Comparison of ENCODE assay signal across 14 cellular contexts in genomic region chr10:676178-676577, GRCh38.
"Had no signal": no experiment of that assay in that cellular context is flagged by ENCODE, and none has a peak within 500 bp of the region (broad histone marks: within the 10 kb centered on the region; RNA-seq: fewer than 3 reads in every experiment).

No MANE protein-coding gene starts in this region.

- H3K4me3 ChIP-seq: dorsolateral prefrontal cortex, lung, neural progenitor cell, tibial artery, uterus had no signal

- H3K9me3 ChIP-seq: tibial artery, uterus had no signal

- H3K9me3 Mint-ChIP-seq: activated CD4-positive, alpha-beta memory T cell treated with anti-CD3 and anti-CD28 coated beads for 36 hours; activated T-cell treated with anti-CD3 and anti-CD28 coated beads, Interleukin-2, amount 50 U/mL, for 4 hours had no signal

- H3K27ac ChIP-seq: neural progenitor cell, tibial artery, uterus, VCaP had no signal

- DNase-seq: activated CD4-positive, alpha-beta memory T cell treated with anti-CD3 and anti-CD28 coated beads for 36 hours; activated CD4-positive, alpha-beta T cell treated with anti-CD3 and anti-CD28 coated beads for 1 hour; activated gamma-delta T cell treated with Interleukin-2 at 50 U/mL for 16 hours; activated T-cell treated with anti-CD3 and anti-CD28 coated beads, Interleukin-2, amount 50 U/mL, for 4 hours; dorsolateral prefrontal cortex; erythroblast; midbrain; stimulated activated CD4-positive, alpha-beta T cell treated with anti-CD3 and anti-CD28 coated beads, Interleukin-1b, Interleukin-23, amount 100 ng/mL, for 48 hours; T-cell; tibial artery; uterus had no signal

- H3K27ac Mint-ChIP-seq: activated CD4-positive, alpha-beta memory T cell treated with anti-CD3 and anti-CD28 coated beads for 36 hours; neural progenitor cell; T-cell had no signal

- H3K27me3 ChIP-seq: dorsolateral prefrontal cortex, neural progenitor cell, tibial artery, uterus had no signal

- H3K36me3 Mint-ChIP-seq: activated CD4-positive, alpha-beta memory T cell treated with anti-CD3 and anti-CD28 coated beads for 36 hours; T-cell had no signal

- H3K4me3 Mint-ChIP-seq: activated CD4-positive, alpha-beta memory T cell treated with anti-CD3 and anti-CD28 coated beads for 36 hours; activated T-cell treated with anti-CD3 and anti-CD28 coated beads, Interleukin-2, amount 50 U/mL, for 4 hours; neural progenitor cell; T-cell had no signal

- ATAC-seq: T-cell had no signal

- H3K4me1 ChIP-seq: neural progenitor cell, uterus had no signal

- H3K36me3 ChIP-seq: neural progenitor cell, tibial artery, uterus had no signal

- H3K4me1 Mint-ChIP-seq: T-cell had no signal
